ENCODE assay signal across 8 cellular contexts in genomic region chr20:309841-310644, GRCh38. TPM values are rescaled to one million over a fixed set of nuclear protein-coding genes. Genes with fewer than 3 reads are reported as not detected.
DNase-seq lines count a peak whose midpoint lies in the region; ATAC-seq and TF ChIP-seq lines count a peak whose summit lies in the region.

No MANE protein-coding gene starts in this region.

- H3K4me3 ChIP-seq in BE2C (ENCODE audit: low read depth, low read length): peak overlapping the region; percentile 59
- H3K4me3 ChIP-seq in esophagus muscularis mucosa: peak overlapping the region; percentile 49 to 68 (median 60)
- no peak overlapping the region for H3K4me3 ChIP-seq in mucosa of stomach (ENCODE audit: low read length)

- H3K27me3 ChIP-seq in BE2C: no peaks in the 10 kb centered on the region
- H3K27me3 ChIP-seq in esophagus muscularis mucosa: no peaks in the 10 kb centered on the region
- no peaks in the 10 kb centered on the region for H3K27me3 ChIP-seq in mucosa of stomach (ENCODE audit: control insufficient read depth, insufficient read depth, low read length)

- H3K9me3 ChIP-seq in BE2C (no peaks in the 10 kb centered on the region), esophagus muscularis mucosa (no peaks in the 10 kb centered on the region), mucosa of stomach (ENCODE audit: control insufficient read depth, low read length) (no peaks in the 10 kb centered on the region)

- peaks cover 1% of the 10 kb centered on the region for H3K27me3 Mint-ChIP-seq in activated T-cell treated with anti-CD3 and anti-CD28 coated beads, Interleukin-2, amount 50 U/mL, for 4 hours (ENCODE audit: low read depth)

- H3K36me3 Mint-ChIP-seq in activated T-cell treated with anti-CD3 and anti-CD28 coated beads, Interleukin-2, amount 50 U/mL, for 4 hours (ENCODE audit: insufficient read depth): no peaks in the 10 kb centered on the region

- TF ChIP-seq CTCF in BE2C (IDR thresholded peaks at IDR 0.05; ENCODE audit: low read depth, low read length) (no peak), esophagus muscularis mucosa (IDR thresholded peaks at IDR 0.05) (no peak)

- H3K9ac ChIP-seq in mucosa of stomach (ENCODE audit: low read length): peak overlapping the region; percentile 57

- no peak for TF ChIP-seq POLR2A in esophagus muscularis mucosa (IDR thresholded peaks at IDR 0.05; ENCODE audit: low read depth)

- no peak for TF ChIP-seq EP300 in esophagus muscularis mucosa (IDR thresholded peaks at IDR 0.05)

- H3K4me1 Mint-ChIP-seq in activated T-cell treated with anti-CD3 and anti-CD28 coated beads, Interleukin-2, amount 50 U/mL, for 4 hours (ENCODE audit: low read depth): peaks cover 11% of the 10 kb centered on the region

- ATAC-seq in GM19328 (IDR thresholded peaks at IDR 0.05; ENCODE audit: unreplicated experiment): peak; percentile 89
- peak; percentile 98 for ATAC-seq in HG03442 (IDR thresholded peaks at IDR 0.05; ENCODE audit: unreplicated experiment)
- ATAC-seq in activated T-cell treated with anti-CD3 and anti-CD28 coated beads, Interleukin-2, amount 50 U/mL, for 4 hours: peak; percentile 100

- intact Hi-C loops in esophagus muscularis mucosa (cut with DNase I): no loop called here

- DNase-seq in BE2C (peak; percentile 96), NOMO-1 (lab: John Stamatoyannopoulos, UW; ENCODE audit: unreplicated experiment in 2 of 2) (peak; percentile 74 to 85), esophagus muscularis mucosa (ENCODE audit: extremely low spot score) (peak; percentile 100)
- DNase-seq in activated T-cell treated with anti-CD3 and anti-CD28 coated beads, Interleukin-2, amount 50 U/mL, for 4 hours: peak; percentile 65
- DNase-seq in stimulated activated CD8-positive, alpha-beta memory T cell treated with anti-CD3 and anti-CD28 coated beads, Interleukin-4, amount 100 ng/mL, for 48 hours: peak; percentile 92

- WGBS in esophagus muscularis mucosa: 4% methylated on average over 28 of the region's 31 CpGs

- H3K36me3 ChIP-seq in BE2C (no peaks in the 10 kb centered on the region), esophagus muscularis mucosa (no peaks in the 10 kb centered on the region), mucosa of stomach (ENCODE audit: control insufficient read depth, insufficient read depth, low read length) (no peaks in the 10 kb centered on the region)

- H3K4me3 Mint-ChIP-seq in activated T-cell treated with anti-CD3 and anti-CD28 coated beads, Interleukin-2, amount 50 U/mL, for 4 hours: peak overlapping the region; percentile 76

- H3K27ac ChIP-seq in esophagus muscularis mucosa (replicated peaks in 1 of 4): peak overlapping the region; percentile 69 to 87 (median 83)

- H3K4me1 ChIP-seq in BE2C (no peaks in the 10 kb centered on the region), esophagus muscularis mucosa (peaks cover 14 to 25% (median 18%) of the 10 kb centered on the region in 4 donors), mucosa of stomach (ENCODE audit: control insufficient read depth, insufficient read depth, low read length) (no peaks in the 10 kb centered on the region)

- H3K9me3 Mint-ChIP-seq in activated T-cell treated with anti-CD3 and anti-CD28 coated beads, Interleukin-2, amount 50 U/mL, for 4 hours: no peaks in the 10 kb centered on the region

RNA-seq across cellular contexts. Expression of gene ZCCHC3, which starts 12.7 kb away (rescaled TPM):
- polyA plus RNA-seq in BE2C (2012; ENCODE audit: insufficient read depth, insufficient read length, low read depth): 72.9 TPM
- 10 to 100 TPM; 22.5 to 26.0 (median 25.5) TPM for total RNA-seq in activated T-cell treated with anti-CD3 and anti-CD28 coated beads, Interleukin-2, amount 50 U/mL, for 4 hours
- 10 to 100 TPM; 13.3 to 29.9 (median 19.7) TPM for total RNA-seq in esophagus muscularis mucosa

RNA-seq across cellular contexts. Expression of gene SOX12, which starts 15.3 kb away (rescaled TPM):
- 27.4 TPM for polyA plus RNA-seq in BE2C (2012; ENCODE audit: insufficient read depth, insufficient read length, low read depth)
- 1 to 10 TPM; 3.9 to 8.5 (median 6.4) TPM for total RNA-seq in activated T-cell treated with anti-CD3 and anti-CD28 coated beads, Interleukin-2, amount 50 U/mL, for 4 hours
- total RNA-seq in esophagus muscularis mucosa: 10 to 100 TPM in 1 of 4 donors, 1 to 10 TPM in 3; 3.5 to 14.4 (median 7.2) TPM

RNA-seq across cellular contexts. Expression of gene C20orf96, which starts 19.5 kb away (rescaled TPM):
- polyA plus RNA-seq in BE2C (2012; ENCODE audit: insufficient read depth, insufficient read length, low read depth): 4.6 TPM
- total RNA-seq in activated T-cell treated with anti-CD3 and anti-CD28 coated beads, Interleukin-2, amount 50 U/mL, for 4 hours: 1 to 10 TPM; 2.1 to 3.2 (median 3.0) TPM
- total RNA-seq in esophagus muscularis mucosa: 1 to 10 TPM; 1.7 to 2.6 (median 2.3) TPM

RNA-seq across cellular contexts. Expression of gene NRSN2, which starts 36.9 kb away (rescaled TPM):
- polyA plus RNA-seq in BE2C (2012; ENCODE audit: insufficient read depth, insufficient read length, low read depth): 55.0 TPM
- total RNA-seq in activated T-cell treated with anti-CD3 and anti-CD28 coated beads, Interleukin-2, amount 50 U/mL, for 4 hours: 1 to 10 TPM; 2.7 to 3.2 (median 2.8) TPM
- 10 to 100 TPM; 20.8 to 72.8 (median 48.9) TPM for total RNA-seq in esophagus muscularis mucosa

RNA-seq across cellular contexts. Expression of gene DEFB132, which starts 52.5 kb away (rescaled TPM):
- polyA plus RNA-seq in BE2C (2012; ENCODE audit: insufficient read depth, insufficient read length, low read depth): not detected
- total RNA-seq in activated T-cell treated with anti-CD3 and anti-CD28 coated beads, Interleukin-2, amount 50 U/mL, for 4 hours: not detected
- total RNA-seq in esophagus muscularis mucosa: not detected
